Comparison of ENCODE assay signal across 15 cellular contexts in genomic region chr11:62077136-62077535, GRCh38. TPM values are rescaled to one million over a fixed set of nuclear protein-coding genes. Genes with fewer than 3 reads are reported as not detected.
DNase-seq lines count a peak whose midpoint lies in the region; ATAC-seq and TF ChIP-seq lines count a peak whose summit lies in the region.
"Had no signal": no experiment of that assay in that cellular context is flagged by ENCODE, and none has a peak within 500 bp of the region (broad histone marks: within the 10 kb centered on the region; RNA-seq: fewer than 3 reads in every experiment).

No MANE protein-coding gene starts in this region.

- no peak overlapping the region for H3K4me3 ChIP-seq in fibroblast of villous mesenchyme (ENCODE audit: low read depth, low read length)
- H3K4me3 ChIP-seq: GM12878, GM23338 had no signal

- DNase-seq in EL (peak; percentile 15), amniotic epithelial cell (ENCODE audit: low read depth) (peak; percentile 37), fibroblast of villous mesenchyme (ENCODE audit: low read depth) (peak; percentile 5), NCI-H1105 (lab: John Stamatoyannopoulos, UW) (no peak), GDM1 (lab: John Stamatoyannopoulos, UW) (no peak), NCI-H187 treated with DMSO at 0.1 percent for 48 hours (lab: John Stamatoyannopoulos, UW) (no peak)
- DNase-seq: ACHN; C1 segment of cervical spinal cord; CD4-positive, alpha-beta memory T cell; DMS79; H7; KG1 had no signal

- TF ChIP-seq CTCF in fibroblast of villous mesenchyme (IDR thresholded peaks at IDR 0.05; ENCODE audit: insufficient read depth, low read depth, low read length): no peak

- ATAC-seq in GM19467 (IDR thresholded peaks at IDR 0.05; ENCODE audit: unreplicated experiment): no peak
- ATAC-seq: GM12878, GM23338 had no signal

RNA-seq across cellular contexts. Expression of gene INCENP, which starts 46.7 kb away (rescaled TPM):
- total RNA-seq in fibroblast of villous mesenchyme: 26.7 and 39.3 TPM in 2 replicates

Comparison
In these comparisons a context has a peak if more than half of its experiments do, and no peak if none do; other contexts are left out.
1. DNase-seq: peak in EL (single experiment), amniotic epithelial cell (single experiment) and fibroblast of villous mesenchyme (single experiment); none in NCI-H1105 (single experiment), GDM1 (single experiment) and NCI-H187 treated with DMSO at 0.1 percent for 48 hours (single experiment).